10 cellular contexts compared by ENCODE assay signal in the genomic region with DNA sequence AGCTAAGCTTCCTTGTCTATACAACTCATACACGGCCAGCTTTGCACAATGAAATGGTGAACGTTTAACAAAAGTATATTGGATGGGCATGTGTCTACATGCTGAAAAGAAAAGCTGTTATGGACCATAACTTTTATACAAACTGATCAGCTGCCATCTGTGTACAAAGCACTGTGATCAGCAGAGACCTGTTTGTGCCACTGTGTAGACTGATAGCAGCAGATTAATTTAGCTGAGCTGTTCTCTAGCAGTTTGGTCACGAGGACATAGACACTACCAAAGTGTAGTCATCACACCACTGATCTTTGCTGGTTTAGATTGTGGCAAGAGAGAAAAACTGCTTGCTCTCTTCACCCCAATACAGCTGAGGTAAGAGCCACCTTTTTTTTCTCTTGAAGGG.
DNase-seq lines count a peak whose midpoint lies in the region; ATAC-seq lines count a peak whose summit lies in the region.
"Had no signal": no experiment of that assay in that cellular context is flagged by ENCODE, and none has a peak within 500 bp of the region (broad histone marks: within the 10 kb centered on the region; RNA-seq: fewer than 3 reads in every experiment).

No MANE protein-coding gene starts in this region.

- H3K27ac Mint-ChIP-seq in stimulated activated naive CD8-positive, alpha-beta T cell treated with anti-CD3 and anti-CD28 coated beads, Interleukin-15, amount 100 ng/mL, for 72 hours, result no peak overlapping the region
- H3K27ac Mint-ChIP-seq in stimulated activated naive B cell treated with anti-CD40 and anti-IgM and Interleukin-4, amounts not matched to agents 10 μg/mL and 1 μg/mL and 100 μg/mL, for 72 hours, result no peak overlapping the region

- peaks cover 0 to 7% of the 10 kb centered on the region in 2 donors for H3K36me3 Mint-ChIP-seq in stimulated activated naive B cell treated with anti-CD40 and anti-IgM and Interleukin-4, amounts not matched to agents 10 μg/mL and 1 μg/mL and 100 μg/mL, for 72 hours

- no peak for DNase-seq in stimulated activated naive CD8-positive, alpha-beta T cell treated with anti-CD3 and anti-CD28 coated beads, Interleukin-15, amount 100 ng/mL, for 72 hours
- no peak for DNase-seq in stimulated activated naive CD8-positive, alpha-beta T cell treated with anti-CD3 and anti-CD28 coated beads, Interleukin-15, Interleukin-2, amounts not matched to agents 100 U/mL and 50 U/mL, for 24 hours
- DNase-seq in epithelial cell of prostate (ENCODE audit: low read depth, low spot score) (no peak), myocyte (ENCODE audit: low read depth) (peak; percentile 37), RPMI8226 (no peak), MV-4-11 (lab: John Stamatoyannopoulos, UW) (no peak)
- no peak for DNase-seq in stimulated activated naive B cell treated with anti-CD40 and anti-IgM and Interleukin-4, amounts not matched to agents 10 μg/mL and 1 μg/mL and 100 μg/mL, for 72 hours
- DNase-seq: naive B cell, NCI-H187 treated with DMSO at 0.1 percent for 48 hours had no signal

- peak overlapping the region; percentile 76 for H3K27ac ChIP-seq in epithelial cell of prostate

- no peaks in the 10 kb centered on the region for H3K27me3 Mint-ChIP-seq in stimulated activated naive CD8-positive, alpha-beta T cell treated with anti-CD3 and anti-CD28 coated beads, Interleukin-15, amount 100 ng/mL, for 72 hours
- H3K27me3 Mint-ChIP-seq in stimulated activated naive B cell treated with anti-CD40 and anti-IgM and Interleukin-4, amounts not matched to agents 10 μg/mL and 1 μg/mL and 100 μg/mL, for 72 hours, result no peaks in the 10 kb centered on the region
- H3K27me3 Mint-ChIP-seq: naive B cell had no signal

- no peak overlapping the region for H3K4me3 Mint-ChIP-seq in stimulated activated naive CD8-positive, alpha-beta T cell treated with anti-CD3 and anti-CD28 coated beads, Interleukin-15, amount 100 ng/mL, for 72 hours
- H3K4me3 Mint-ChIP-seq in stimulated activated naive B cell treated with anti-CD40 and anti-IgM and Interleukin-4, amounts not matched to agents 10 μg/mL and 1 μg/mL and 100 μg/mL, for 72 hours, result no peak overlapping the region
- H3K4me3 Mint-ChIP-seq: naive B cell had no signal

- no peaks in the 10 kb centered on the region for H3K9me3 Mint-ChIP-seq in stimulated activated naive CD8-positive, alpha-beta T cell treated with anti-CD3 and anti-CD28 coated beads, Interleukin-15, amount 100 ng/mL, for 72 hours
- H3K9me3 Mint-ChIP-seq in stimulated activated naive B cell treated with anti-CD40 and anti-IgM and Interleukin-4, amounts not matched to agents 10 μg/mL and 1 μg/mL and 100 μg/mL, for 72 hours, result no peaks in the 10 kb centered on the region

- H3K4me1 Mint-ChIP-seq in stimulated activated naive CD8-positive, alpha-beta T cell treated with anti-CD3 and anti-CD28 coated beads, Interleukin-15, amount 100 ng/mL, for 72 hours, result peaks cover 9% of the 10 kb centered on the region
- peaks cover 7 to 10% of the 10 kb centered on the region in 2 donors for H3K4me1 Mint-ChIP-seq in stimulated activated naive B cell treated with anti-CD40 and anti-IgM and Interleukin-4, amounts not matched to agents 10 μg/mL and 1 μg/mL and 100 μg/mL, for 72 hours

- peak; percentile 42 for ATAC-seq in stimulated activated naive CD8-positive, alpha-beta T cell treated with anti-CD3 and anti-CD28 coated beads, Interleukin-15, amount 100 ng/mL, for 72 hours
- no peak for ATAC-seq in stimulated activated naive CD8-positive, alpha-beta T cell treated with anti-CD3 and anti-CD28 coated beads, Interleukin-15, Interleukin-2, amounts not matched to agents 100 U/mL and 50 U/mL, for 24 hours
- ATAC-seq in GM21528 (IDR thresholded peaks at IDR 0.05; ENCODE audit: low FRiP score, unreplicated experiment), result no peak
- no peak for ATAC-seq in stimulated activated naive B cell treated with anti-CD40 and anti-IgM and Interleukin-4, amounts not matched to agents 10 μg/mL and 1 μg/mL and 100 μg/mL, for 72 hours (replicated peaks)
